In genomic region chr19:8438236-8438635, GRCh38 we compare ENCODE assay signal across 26 cellular contexts. TPM values are rescaled to one million over a fixed set of nuclear protein-coding genes. Genes with fewer than 3 reads are reported as not detected.
DNase-seq lines count a peak whose midpoint lies in the region; ATAC-seq, FAIRE-seq and TF ChIP-seq lines count a peak whose summit lies in the region.
"Had no signal": no experiment of that assay in that cellular context is flagged by ENCODE, and none has a peak within 500 bp of the region (broad histone marks: within the 10 kb centered on the region; RNA-seq: fewer than 3 reads in every experiment).

No MANE protein-coding gene starts in this region.

- no peak for TF ChIP-seq POLR2A in H1 (IDR thresholded peaks at IDR 0.05; ENCODE audit: control extremely low read depth in 1 of 2, low read depth in 2 of 2, low read length in 2 of 2)

- H4K5ac ChIP-seq in H1 (ENCODE audit: insufficient read length, low read depth, low read length), result no peak overlapping the region

- H3K23ac ChIP-seq in H1 (ENCODE audit: insufficient read length), result no peak overlapping the region

- H3K4ac ChIP-seq in H1 (replicated peaks; ENCODE audit: insufficient read length, low read depth, low read length), result no peak overlapping the region

- WGBS in H1 (ENCODE audit: extremely low coverage in 1 of 2, insufficient coverage in 1 of 2, insufficient read length in 1 of 2, insufficient replicate concordance in 2 of 2, low coverage in 1 of 2, low lambda C conversion rate in 2 of 2, missing lambda C conversion rate in 1 of 2), 2 experiments, result 95% methylated on average over 12 of the region's 12 CpGs; no CpG with 5 or more reads in 1 of the 2 experiments
- 96 to 97% methylated on average over 12 of the region's 12 CpGs for WGBS in aorta, 2 donors

- no peak overlapping the region for H3K4me2 ChIP-seq in H1 (ENCODE audit: insufficient read depth in 1 of 2, low read depth in 2 of 2, low read length in 2 of 2)
- H3K4me2 ChIP-seq in osteoblast (ENCODE audit: insufficient read depth, low read length), result no peak overlapping the region

- H3K9me3 ChIP-seq in H1 (ENCODE audit: insufficient read depth in 2 of 2, low read depth in 1 of 2, low read length in 1 of 2) (no peaks in the 10 kb centered on the region), osteoblast (ENCODE audit: low read depth, low read length) (no peaks in the 10 kb centered on the region), aorta (ENCODE audit: control insufficient read depth, low read length) (no peaks in the 10 kb centered on the region)
- H3K9me3 ChIP-seq: Caco-2, SJSA1 had no signal

- TF ChIP-seq EP300 in H1 (IDR thresholded peaks at IDR 0.05; ENCODE audit: borderline replicate concordance in 1 of 2, low read depth in 2 of 2, low read length in 2 of 2), result no peak

- no peak overlapping the region for H2BK15ac ChIP-seq in H1 (ENCODE audit: low read length)

- no peaks in the 10 kb centered on the region for H3K79me1 ChIP-seq in H1 (ENCODE audit: low read depth, low read length)

- no peak for TF ChIP-seq RAD21 in H1 (IDR thresholded peaks at IDR 0.05 in 1 of 2, conservative IDR thresholded peaks at IDR 0.05 in 1 of 2; ENCODE audit: low read depth in 2 of 2, low read length in 2 of 2)

- H2BK12ac ChIP-seq in H1 (ENCODE audit: low read depth, low read length), result no peak overlapping the region

- H4K20me1 ChIP-seq in H1 (replicated peaks in 1 of 2; ENCODE audit: control insufficient read depth in 1 of 2, insufficient read depth in 2 of 2, low read length in 2 of 2) (no peaks in the 10 kb centered on the region), osteoblast (ENCODE audit: insufficient read depth, low read length) (no peaks in the 10 kb centered on the region)

- H4K91ac ChIP-seq in H1 (replicated peaks; ENCODE audit: insufficient read length, low read length), result no peak overlapping the region

- H4K8ac ChIP-seq in H1 (ENCODE audit: extremely low read depth, insufficient read depth, low read length), result no peak overlapping the region; the same call in 1 of the 2 replicates

- no peak overlapping the region for H3K14ac ChIP-seq in H1 (ENCODE audit: insufficient read length)

- no peak overlapping the region for H3K56ac ChIP-seq in H1 (replicated peaks; ENCODE audit: insufficient read length, low read depth, low read length)

- H3K23me2 ChIP-seq in H1 (ENCODE audit: low read depth, low read length), result no peaks in the 10 kb centered on the region

- no peak overlapping the region for H2BK20ac ChIP-seq in H1 (ENCODE audit: low read length)

- no peak overlapping the region for H2BK120ac ChIP-seq in H1 (replicated peaks; ENCODE audit: low read depth, low read length)

- intact Hi-C loops in Right ventricle myocardium superior (cut with DNase I), result no loop called here
- intact Hi-C loops in left cardiac atrium (cut with DNase I), result no loop called here
- intact Hi-C loops in aorta (cut with DNase I), result no loop called here

- no peak for ATAC-seq in Right ventricle myocardium superior (ENCODE audit: poor library complexity)
- ATAC-seq in left cardiac atrium, result no peak
- ATAC-seq in aorta (ENCODE audit: low FRiP score), result no peak
- no peak for ATAC-seq in GM19328 (IDR thresholded peaks at IDR 0.05; ENCODE audit: unreplicated experiment)
- ATAC-seq: CD8-positive, alpha-beta T cell; Right ventricle myocardium inferior had no signal

- TF ChIP-seq CTCF in H1 (IDR thresholded peaks at IDR 0.05; ENCODE audit: control extremely low read depth in 1 of 3, insufficient read depth in 1 of 3, low read depth in 1 of 3, low read length in 3 of 3) (no peak), osteoblast (IDR thresholded peaks at IDR 0.05; ENCODE audit: extremely low read depth, low read depth, low read length) (no peak)

- peak; percentile 16 for DNase-seq in Right ventricle myocardium superior
- DNase-seq in left cardiac atrium, result no peak
- no peak for DNase-seq in H1 (ENCODE audit: low read depth in 1 of 2, low spot score in 2 of 2)
- DNase-seq in osteoblast (ENCODE audit: insufficient read length, low spot score, missing footprints), result peak; percentile 30
- DNase-seq in aorta, result peak; percentile 38 to 59
- no peak for DNase-seq in cerebellar cortex (ENCODE audit: low spot score)
- DNase-seq in activated T-cell treated with anti-CD3 and anti-CD28 coated beads, Interleukin-2, amount 50 U/mL, for 48 hours, result no peak
- DNase-seq: Caco-2; CD8-positive, alpha-beta T cell; DMS 273 treated with DMSO at 0.1 percent for 48 hours; DMS79; GF-D8; Karpas-422; MV-4-11; NCI-H1105; NCI-H1436 treated with DMSO at 0.1 percent for 48 hours; NCI-H187 treated with DMSO at 0.1 percent for 48 hours; NCI-H524 treated with DMSO at 0.1 percent for 48 hours; NCI-H774 had no signal

- POLR2A ChIA-PET in H1 (lab: Charles Lee; ENCODE audit: partially characterized antibody), result interaction anchor here (0.8 to 2.4 kb wide), 4 partner anchors 10 to 56 kb away, joined by 3 to 9 read pairs (median 4); no protein-coding TSS in a partner anchor

- H3K4me1 ChIP-seq in H1 (replicated peaks in 1 of 4; ENCODE audit: control insufficient read depth in 3 of 4, insufficient read depth in 4 of 4, low read length in 3 of 4) (peaks cover 0 to 3% (median 3%) of the 10 kb centered on the region in 4 experiments; a peak in 5 of 7 replicates), osteoblast (ENCODE audit: insufficient read depth, low read length) (no peaks in the 10 kb centered on the region), aorta (ENCODE audit: control insufficient read depth in 1 of 2, insufficient read depth in 2 of 2, low read length in 2 of 2) (no peaks in the 10 kb centered on the region)
- H3K4me1 ChIP-seq: Caco-2 had no signal

- no peak overlapping the region for H3K18ac ChIP-seq in H1 (ENCODE audit: extremely low read depth, low read length)

- H3K79me2 ChIP-seq in H1 (ENCODE audit: control insufficient read depth in 1 of 2, insufficient read depth in 2 of 2, low read length in 2 of 2), result no peaks in the 10 kb centered on the region
- H3K79me2 ChIP-seq in osteoblast (ENCODE audit: insufficient read depth, low read length), result no peaks in the 10 kb centered on the region

- no peak overlapping the region for H3K9ac ChIP-seq in H1 (replicated peaks in 1 of 4; ENCODE audit: extremely low read depth in 1 of 4, low read depth in 3 of 4, low read length in 3 of 4)

- no peak overlapping the region for H2AFZ ChIP-seq in H1 (ENCODE audit: low read length)
- H2AFZ ChIP-seq in osteoblast (ENCODE audit: low read length), result no peak overlapping the region

- H3K4me3 ChIP-seq in H1 (ENCODE audit: extremely low read depth in 1 of 4, insufficient read depth in 2 of 4, low read depth in 3 of 4, low read length in 4 of 4) (no peak overlapping the region), osteoblast (ENCODE audit: insufficient read depth, low read length) (no peak overlapping the region), aorta (ENCODE audit: low read length in 2 of 2) (no peak overlapping the region)
- H3K4me3 ChIP-seq: SJSA1 had no signal

- CTCF ChIA-PET in H1 (lab: Charles Lee; ENCODE audit: partially characterized antibody), result interaction anchor here (0.6 to 2.3 kb wide), 9 partner anchors 10 to 142 kb away, joined by 3 to 9 read pairs (median 3); no protein-coding TSS in a partner anchor

- H3K27me3 ChIP-seq in H1 (replicated peaks in 1 of 4; ENCODE audit: control insufficient read depth in 3 of 4, extremely low read depth in 1 of 4, insufficient read depth in 3 of 4, low read length in 3 of 4), result no peaks in the 10 kb centered on the region
- no peaks in the 10 kb centered on the region for H3K27me3 ChIP-seq in osteoblast (ENCODE audit: insufficient read depth, low read length)
- no peaks in the 10 kb centered on the region for H3K27me3 ChIP-seq in aorta (ENCODE audit: control insufficient read depth in 1 of 2, insufficient read depth in 2 of 2, low read length in 1 of 2)
- H3K27me3 ChIP-seq: SJSA1 had no signal

- FAIRE-seq in H1 (lab: Jason Lieb, UNC), result no peak
- FAIRE-seq: GM12891, H54 had no signal

- peak overlapping the region; percentile 53; the same call in 1 of the 2 replicates for H2AK5ac ChIP-seq in H1 (ENCODE audit: low read depth, low read length)

- H3K36me3 ChIP-seq in H1 (ENCODE audit: control insufficient read depth in 2 of 4, insufficient read depth in 4 of 4, low read length in 3 of 4), result no peaks in the 10 kb centered on the region
- H3K36me3 ChIP-seq in osteoblast (ENCODE audit: insufficient read depth, low read length), result no peaks in the 10 kb centered on the region
- H3K36me3 ChIP-seq in aorta (ENCODE audit: control insufficient read depth in 1 of 2, insufficient read depth in 2 of 2, low read length in 1 of 2), result no peaks in the 10 kb centered on the region

- H3K27ac ChIP-seq in H1 (ENCODE audit: low read depth, low read length) (no peak overlapping the region), osteoblast (ENCODE audit: low read depth, low read length) (no peak overlapping the region), aorta (ENCODE audit: low read depth in 1 of 2, low read length in 2 of 2) (no peak overlapping the region)
- H3K27ac ChIP-seq: 22Rv1, C4-2B, SJSA1 had no signal

- H2BK5ac ChIP-seq in H1 (ENCODE audit: low read depth, low read length), result no peak overlapping the region

RNA-seq across cellular contexts. Expression of gene HNRNPM, which starts 6.5 kb away (rescaled TPM):
- total RNA-seq in Right ventricle myocardium superior (113 TPM), left cardiac atrium (100 to 1,000 TPM; 102 to 126 TPM), osteoblast (37.7 and 39.4 TPM in 2 replicates), aorta (100 to 1,000 TPM; 134 to 148 TPM)
- total RNA-seq in H1 (2021; fragmentation: NEBNext Ultra II Directional; extraction: Animal tissue kit (Norgen Biotek cat#: 25700)), result 448 and 474 TPM in 2 replicates
- polyA plus RNA-seq in H1 (2011; rRNA removed) (375 and 545 TPM in 2 replicates), aorta (100 to 1,000 TPM; 106 to 112 TPM)
- 450 TPM for polyA plus RNA-seq in H1 (2011; cell fraction: cytosol; rRNA removed)
- 336 TPM for polyA plus RNA-seq in H1 (2011; cell fraction: nucleus; rRNA removed)
- 448 to 587 TPM (median 510 TPM) in 4 replicates for polyA plus RNA-seq in H1 (2012, experiment 1 of 2)
- 158 TPM for polyA plus RNA-seq in H1 (2012, experiment 2 of 2)
- 203 TPM for polyA plus RNA-seq in H1 (2013, experiment 1 of 2)
- polyA plus RNA-seq in H1 (2013, experiment 2 of 2), result 197 TPM
- 127 and 140 TPM in 2 replicates for polyA minus RNA-seq in H1 (2011; rRNA and poly(A)+ RNA removed)
- polyA minus RNA-seq in H1 (2011; cell fraction: cytosol; rRNA and poly(A)+ RNA removed), result 226 TPM
- 170 TPM for polyA minus RNA-seq in H1 (2011; cell fraction: nucleus; rRNA and poly(A)+ RNA removed)

RNA-seq across cellular contexts. Expression of gene MARCHF2, which starts 25.1 kb away (rescaled TPM):
- total RNA-seq in Right ventricle myocardium superior, result 100.0 TPM
- 10 to 100 TPM; 81.1 to 87.8 TPM for total RNA-seq in left cardiac atrium
- total RNA-seq in H1 (2021; fragmentation: NEBNext Ultra II Directional; extraction: Animal tissue kit (Norgen Biotek cat#: 25700)), result 18.5 and 19.7 TPM in 2 replicates
- polyA plus RNA-seq in H1 (2011; rRNA removed), result 46.2 and 49.2 TPM in 2 replicates
- polyA plus RNA-seq in H1 (2011; cell fraction: cytosol; rRNA removed), result 29.6 TPM
- polyA plus RNA-seq in H1 (2011; cell fraction: nucleus; rRNA removed), result 45.3 TPM
- 15.8 to 27.5 TPM (median 23.1 TPM) in 4 replicates for polyA plus RNA-seq in H1 (2012, experiment 1 of 2)
- polyA plus RNA-seq in H1 (2012, experiment 2 of 2), result 24.2 TPM
- polyA plus RNA-seq in H1 (2013, experiment 1 of 2), result 20.2 TPM
- 22.7 TPM for polyA plus RNA-seq in H1 (2013, experiment 2 of 2)
- polyA minus RNA-seq in H1 (2011; rRNA and poly(A)+ RNA removed), result 9.8 and 10.3 TPM in 2 replicates
- polyA minus RNA-seq in H1 (2011; cell fraction: cytosol; rRNA and poly(A)+ RNA removed), result 17.5 TPM
- 11.9 TPM for polyA minus RNA-seq in H1 (2011; cell fraction: nucleus; rRNA and poly(A)+ RNA removed)
- total RNA-seq in osteoblast, result 69.8 and 72.5 TPM in 2 replicates
- 10 to 100 TPM; 61.8 to 70.5 TPM for total RNA-seq in aorta
- polyA plus RNA-seq in aorta, result 10 to 100 TPM; 50.1 to 61.7 TPM

RNA-seq across cellular contexts. Expression of gene RAB11B, which starts 48.1 kb away (rescaled TPM):
- total RNA-seq in Right ventricle myocardium superior (136 TPM), left cardiac atrium (100 to 1,000 TPM; 133 to 163 TPM), osteoblast (24.2 and 28.3 TPM in 2 replicates), aorta (100 to 1,000 TPM; 119 TPM)
- total RNA-seq in H1 (2021; fragmentation: NEBNext Ultra II Directional; extraction: Animal tissue kit (Norgen Biotek cat#: 25700)), result 85.8 and 90.2 TPM in 2 replicates
- polyA plus RNA-seq in H1 (2011; rRNA removed) (50.2 and 87.6 TPM in 2 replicates), aorta (100 to 1,000 TPM in 1 of 2 donors, 10 to 100 TPM in 1; 68.6 to 116 TPM)
- 66.3 TPM for polyA plus RNA-seq in H1 (2011; cell fraction: cytosol; rRNA removed)
- polyA plus RNA-seq in H1 (2011; cell fraction: nucleus; rRNA removed), result 142 TPM
- 99.9 to 136 TPM (median 123 TPM) in 4 replicates for polyA plus RNA-seq in H1 (2012, experiment 1 of 2)
- polyA plus RNA-seq in H1 (2012, experiment 2 of 2), result 83.6 TPM
- 70.9 TPM for polyA plus RNA-seq in H1 (2013, experiment 1 of 2)
- 71.1 TPM for polyA plus RNA-seq in H1 (2013, experiment 2 of 2)
- 34.8 and 71.2 TPM in 2 replicates for polyA minus RNA-seq in H1 (2011; rRNA and poly(A)+ RNA removed)
- polyA minus RNA-seq in H1 (2011; cell fraction: cytosol; rRNA and poly(A)+ RNA removed), result 68.0 TPM
- polyA minus RNA-seq in H1 (2011; cell fraction: nucleus; rRNA and poly(A)+ RNA removed), result 56.6 TPM

Comparison
In these comparisons a context has a peak if more than half of its experiments do, and no peak if none do; other contexts are left out.
1. DNase-seq: peak in Right ventricle myocardium superior (single experiment), osteoblast (single experiment) and aorta (2 of 2); none in left cardiac atrium (single experiment), H1 (0 of 2), cerebellar cortex (single experiment) and activated T-cell treated with anti-CD3 and anti-CD28 coated beads, Interleukin-2, amount 50 U/mL, for 48 hours (0 of 2).